In the genomic region with DNA sequence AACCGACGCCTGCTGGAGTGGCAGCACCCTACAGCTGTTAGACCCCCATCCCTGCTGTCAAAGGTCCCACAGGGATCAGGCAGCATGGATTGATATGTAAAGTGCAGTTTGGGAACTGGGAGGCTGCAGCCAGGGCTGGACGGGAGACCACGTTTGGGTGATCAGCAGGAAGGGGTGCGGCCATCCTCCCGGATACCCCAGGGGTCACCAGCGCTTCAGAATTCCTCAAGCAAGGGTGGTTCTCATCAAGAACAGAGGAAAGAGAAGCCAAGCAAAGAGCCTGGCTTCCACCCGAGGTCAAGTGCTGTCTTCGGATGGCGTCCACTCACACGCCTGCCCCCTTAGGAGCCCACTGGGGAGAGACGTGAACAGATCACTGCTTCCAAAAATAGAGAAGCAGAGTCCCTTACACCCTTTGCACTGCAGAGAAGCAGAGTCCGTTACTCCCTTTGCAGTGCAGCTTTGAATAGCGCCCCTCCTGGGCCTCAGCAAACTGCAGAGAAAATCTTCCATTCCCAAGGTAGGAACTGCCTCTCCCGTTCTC, we compare ENCODE assay signal across 18 cellular contexts. TPM values are rescaled to one million over a fixed set of nuclear protein-coding genes. Genes with fewer than 3 reads are reported as not detected.
DNase-seq lines count a peak whose midpoint lies in the region; TF ChIP-seq lines count a peak whose summit lies in the region.
"Had no signal": no experiment of that assay in that cellular context is flagged by ENCODE, and none has a peak within 500 bp of the region (broad histone marks: within the 10 kb centered on the region; RNA-seq: fewer than 3 reads in every experiment).

No MANE protein-coding gene starts in this region.

- intact Hi-C loops in testis (cut with DNase I; ENCODE audit: low total_unique reads): no loop called here

- no peaks in the 10 kb centered on the region for H3K27me3 ChIP-seq in NT2/D1 (ENCODE audit: insufficient read depth, insufficient read length)
- no peaks in the 10 kb centered on the region for H3K27me3 ChIP-seq in testis

- H3K4me1 ChIP-seq in NT2/D1 (ENCODE audit: insufficient read depth, insufficient read length) (no peaks in the 10 kb centered on the region), testis (peaks cover 44% of the 10 kb centered on the region)

- H3K27ac Mint-ChIP-seq in chondrocyte (ENCODE audit: unreplicated experiment): no peak overlapping the region
- H3K27ac Mint-ChIP-seq: activated T-helper 2 cell treated with anti-CD3 and anti-CD28 coated beads, Interferon-gamma antibody, Interleukin-2, Interleukin-4, amounts not matched to agents 10 μg/mL and 5 μg/mL and 100 μg/mL, durations not matched to agents 14 hours and 24 hours and 36 hours had no signal

- no peaks in the 10 kb centered on the region for H3K9me3 Mint-ChIP-seq in chondrocyte (ENCODE audit: low read depth)
- H3K9me3 Mint-ChIP-seq: activated T-helper 2 cell treated with anti-CD3 and anti-CD28 coated beads, Interferon-gamma antibody, Interleukin-2, Interleukin-4, amounts not matched to agents 10 μg/mL and 5 μg/mL and 100 μg/mL, durations not matched to agents 14 hours and 24 hours and 36 hours had no signal

- peak overlapping the region; percentile 92 to 93 for H3K27ac ChIP-seq in testis

- H3K4me1 Mint-ChIP-seq in chondrocyte (ENCODE audit: low read depth): peaks cover 17% of the 10 kb centered on the region

- H3K4me3 ChIP-seq in NT2/D1 (ENCODE audit: insufficient read length, low read depth): no peak overlapping the region
- H3K4me3 ChIP-seq in testis: no peak overlapping the region
- H3K4me3 ChIP-seq: mucosa of descending colon had no signal

- peaks cover 4% of the 10 kb centered on the region for H3K36me3 Mint-ChIP-seq in chondrocyte (ENCODE audit: low read depth)

- TF ChIP-seq CTCF in chondrocyte (IDR thresholded peaks at IDR 0.05): peak; percentile 8
- no peak for TF ChIP-seq CTCF in testis (IDR thresholded peaks at IDR 0.05)

- no peak overlapping the region for H3K9ac ChIP-seq in NT2/D1 (ENCODE audit: insufficient read length, low read depth)

- H3K27me3 Mint-ChIP-seq in chondrocyte (ENCODE audit: low read depth): no peaks in the 10 kb centered on the region
- H3K27me3 Mint-ChIP-seq: CD4-positive, alpha-beta memory T cell had no signal

- no peak for TF ChIP-seq POLR2A in testis (IDR thresholded peaks at IDR 0.05)

- H3K9me3 ChIP-seq in NT2/D1 (ENCODE audit: insufficient read depth, low read length) (no peaks in the 10 kb centered on the region), testis (no peaks in the 10 kb centered on the region)
- H3K9me3 ChIP-seq: mucosa of descending colon had no signal

- H3K36me3 ChIP-seq in NT2/D1 (ENCODE audit: insufficient read depth, insufficient read length, low read length) (peaks cover 4% of the 10 kb centered on the region), testis (ENCODE audit: low read depth, missing control alignments) (no peaks in the 10 kb centered on the region)

- peak; percentile 13 for DNase-seq in NT2/D1 (ENCODE audit: low read depth, low spot score)
- DNase-seq in chondrocyte (ENCODE audit: low spot score): no peak
- DNase-seq in iPS-NIHi7 (ENCODE audit: extremely low spot score): peak; percentile 64
- peak; percentile 61 for DNase-seq in testis
- no peak for DNase-seq in NCI-H2227 (lab: John Stamatoyannopoulos, UW; ENCODE audit: unreplicated experiment)
- no peak for DNase-seq in NCI-H526 treated with DMSO at 0.1 percent for 48 hours (lab: John Stamatoyannopoulos, UW)
- DNase-seq in NK-92 (lab: John Stamatoyannopoulos, UW; ENCODE audit: unreplicated experiment): no peak
- DNase-seq: activated CD4-positive, alpha-beta T cell treated with anti-CD3 and anti-CD28 coated beads, Interleukin-2, amount 50 U/mL, for 1 hour; CD4-positive, alpha-beta memory T cell; central memory CD4-positive, alpha-beta T cell; GDM1; mucosa of descending colon; NCI-H1092; NCI-H226; stimulated activated CD4-positive, alpha-beta T cell treated with anti-CD3 and anti-CD28 coated beads, Interleukin-4, amount 100 ng/mL, for 24 hours; stimulated activated naive CD4-positive, alpha-beta T cell; T-helper 2 cell had no signal

- WGBS in testis, 2 donors: 23 to 44% methylated on average over 11 to 15 of the region's 15 CpGs

- no peak overlapping the region for H3K4me3 Mint-ChIP-seq in chondrocyte (ENCODE audit: unreplicated experiment)

RNA-seq across cellular contexts. Expression of gene DHRS12, which starts 35.5 kb away (rescaled TPM):
- 7.6 to 10.6 TPM (median 7.9 TPM) in 3 replicates for total RNA-seq in chondrocyte
- total RNA-seq in testis: 10 to 100 TPM; 11.4 to 16.8 TPM
- polyA plus RNA-seq in testis (ENCODE audit: insufficient read depth, low read depth, low replicate concordance): 15.9 TPM

Comparison
In these comparisons a context has a peak if more than half of its experiments do, and no peak if none do; other contexts are left out.
1. DNase-seq: peak in NT2/D1 (single experiment), iPS-NIHi7 (single experiment) and testis (single experiment); none in chondrocyte (single experiment), NCI-H2227 (single experiment), NCI-H526 treated with DMSO at 0.1 percent for 48 hours (single experiment) and NK-92 (single experiment).